In the genomic region with DNA sequence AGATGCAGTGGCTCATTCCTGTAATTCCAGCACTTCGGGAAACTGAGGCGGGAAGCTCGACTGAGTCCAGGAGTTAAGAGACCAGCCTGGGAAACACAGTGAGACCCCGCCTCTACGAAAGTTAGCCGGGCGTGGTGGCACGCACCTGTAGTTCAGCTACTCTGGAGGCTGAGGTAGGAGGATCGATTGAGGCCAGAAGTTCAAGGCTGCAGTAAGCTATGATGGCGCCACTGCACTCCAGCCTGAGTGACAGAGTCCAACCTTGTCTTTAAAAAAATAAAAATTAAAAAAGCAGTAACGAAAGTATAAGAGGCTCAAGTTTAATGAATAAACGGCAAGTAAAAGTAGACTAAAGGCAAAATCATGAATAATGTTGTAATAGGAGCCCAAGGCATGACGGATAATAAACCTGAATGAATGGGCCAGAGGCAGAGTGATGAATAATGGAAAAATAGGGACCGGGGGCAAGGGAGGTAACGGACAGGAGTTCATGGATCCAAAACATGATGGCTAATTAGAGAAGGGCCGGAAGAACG, we compare ENCODE assay signal across 8 cellular contexts. TPM values are rescaled to one million over a fixed set of nuclear protein-coding genes. Genes with fewer than 3 reads are reported as not detected.
DNase-seq lines count a peak whose midpoint lies in the region; ATAC-seq, FAIRE-seq and TF ChIP-seq lines count a peak whose summit lies in the region.

No MANE protein-coding gene starts in this region.

- no peaks in the 10 kb centered on the region for H3K9me3 Mint-ChIP-seq in mesothelial cell of epicardium

- TF ChIP-seq CTCF in heart right ventricle (IDR thresholded peaks at IDR 0.05) (no peak), cardiac fibroblast (IDR thresholded peaks at IDR 0.05; ENCODE audit: low read depth, low read length) (no peak), mesothelial cell of epicardium (IDR thresholded peaks at IDR 0.05; ENCODE audit: unreplicated experiment) (no peak), vagina (IDR thresholded peaks at IDR 0.05) (no peak)

- DNase-seq in heart right ventricle (no peak), left cardiac atrium (no peak), cardiac fibroblast (ENCODE audit: low read depth in 2 of 2) (no peak), mesothelial cell of epicardium (ENCODE audit: low spot score in 2 of 2, unreplicated experiment in 2 of 2) (no peak), vagina (ENCODE audit: extremely low spot score in 2 of 2) (no peak), NCI-H1417 treated with DMSO at 0.1 percent for 48 hours (lab: John Stamatoyannopoulos, UW) (no peak), frontal cortex (ENCODE audit: low spot score in 2 of 2) (no peak), GM03348 (ENCODE audit: low spot score) (no peak)

- ATAC-seq in heart right ventricle (no peak), left cardiac atrium (no peak)

- WGBS in heart right ventricle, 2 donors = 54 to 56% methylated on average over 17 of the region's 17 CpGs

- peaks cover 0 to 66% (median 37%) of the 10 kb centered on the region in 9 donors for H3K36me3 ChIP-seq in heart right ventricle
- peaks cover 0 to 30% of the 10 kb centered on the region in 2 donors for H3K36me3 ChIP-seq in vagina

- no peaks in the 10 kb centered on the region for H3K27me3 ChIP-seq in heart right ventricle
- no peaks in the 10 kb centered on the region for H3K27me3 ChIP-seq in vagina

- H3K4me1 Mint-ChIP-seq in mesothelial cell of epicardium = peaks cover 24% of the 10 kb centered on the region

- H3K27ac ChIP-seq in heart right ventricle (peak overlapping the region in 8 of 10 donors; percentile 81 to 98 (median 92)), vagina (peak overlapping the region; percentile 83)

- peak overlapping the region; percentile 16 to 87 (median 58) for H3K4me3 ChIP-seq in heart right ventricle
- peak overlapping the region; percentile 45 to 58 for H3K4me3 ChIP-seq in cardiac fibroblast (replicated peaks in 1 of 2; ENCODE audit: low read depth in 2 of 2, low read length in 2 of 2)
- H3K4me3 ChIP-seq in vagina = peak overlapping the region; percentile 65 to 87

- intact Hi-C loops in heart right ventricle (cut with DNase I) = loop anchor here in 5 of 10 donors (2.0 to 10.0 kb wide), 3 partner anchors 43 to 285 kb away; a partner anchor contains a TSS
- intact Hi-C loops in left cardiac atrium (cut with DNase I) = no loop called here
- intact Hi-C loops in vagina (cut with DNase I) = loop anchor here (5.0 kb wide), 2 partner anchors 202 to 287 kb away; a partner anchor contains a TSS

- H3K36me3 Mint-ChIP-seq in mesothelial cell of epicardium = peaks cover 32% of the 10 kb centered on the region

- H3K27me3 Mint-ChIP-seq in mesothelial cell of epicardium (ENCODE audit: low read depth) = no peaks in the 10 kb centered on the region

- peaks cover 13 to 28% (median 25%) of the 10 kb centered on the region in 9 donors for H3K4me1 ChIP-seq in heart right ventricle
- H3K4me1 ChIP-seq in vagina = peaks cover 29% of the 10 kb centered on the region

- H3K9me3 ChIP-seq in heart right ventricle (no peaks in the 10 kb centered on the region), vagina (no peaks in the 10 kb centered on the region)

- TF ChIP-seq POLR2A in vagina (IDR thresholded peaks at IDR 0.05) = no peak

- peak overlapping the region; percentile 93 for H3K27ac Mint-ChIP-seq in mesothelial cell of epicardium

- no peak for FAIRE-seq in frontal cortex (lab: Jason Lieb, UNC)

- peak overlapping the region; percentile 65 for H3K4me3 Mint-ChIP-seq in mesothelial cell of epicardium

RNA-seq across cellular contexts. Expression of a gene that starts 1.2 kb away (rescaled TPM):
- total RNA-seq in heart right ventricle (10 to 100 TPM; 37.8 to 66.2 (median 43.9) TPM), left cardiac atrium (10 to 100 TPM; 43.0 to 63.1 TPM), mesothelial cell of epicardium (47.7 to 49.8 TPM (median 47.8 TPM) in 3 replicates), vagina (31.4 TPM), frontal cortex (30.6 TPM)
- 10 to 100 TPM; 45.6 to 77.5 TPM for polyA plus RNA-seq in heart right ventricle

RNA-seq across cellular contexts. Expression of a gene that starts 15.7 kb away (rescaled TPM):
- total RNA-seq in heart right ventricle = 10 to 100 TPM in 9 of 10 donors, 1 to 10 TPM in 1; 6.0 to 29.5 (median 20.6) TPM
- 10 to 100 TPM; 63.6 to 77.8 TPM for polyA plus RNA-seq in heart right ventricle
- 10 to 100 TPM; 43.5 to 67.4 TPM for total RNA-seq in left cardiac atrium
- total RNA-seq in mesothelial cell of epicardium = 285 to 290 TPM (median 289 TPM) in 3 replicates
- total RNA-seq in vagina = 170 TPM
- 77.0 TPM for total RNA-seq in frontal cortex

RNA-seq across cellular contexts. Expression of a gene that starts 24.5 kb away (rescaled TPM):
- total RNA-seq in heart right ventricle = 10 to 100 TPM in 1 of 10 donors, 1 to 10 TPM in 4, not detected in 5; 1.4 to 13.5 (median 1.6) TPM
- 1 to 10 TPM; 3.6 to 5.3 TPM for polyA plus RNA-seq in heart right ventricle
- total RNA-seq in left cardiac atrium = 1 to 10 TPM; 2.7 to 4.6 TPM
- total RNA-seq in mesothelial cell of epicardium = 18.6 to 20.0 TPM (median 18.6 TPM) in 3 replicates
- total RNA-seq in vagina = 14.5 TPM
- 2.9 TPM for total RNA-seq in frontal cortex

RNA-seq across cellular contexts. Expression of a gene that starts 43.8 kb away (rescaled TPM):
- 10 to 100 TPM; 34.1 to 83.9 (median 46.5) TPM for total RNA-seq in heart right ventricle
- 10 to 100 TPM; 62.5 to 96.8 TPM for polyA plus RNA-seq in heart right ventricle
- 10 to 100 TPM; 54.0 to 94.1 TPM for total RNA-seq in left cardiac atrium
- 291 to 300 TPM (median 299 TPM) in 3 replicates for total RNA-seq in mesothelial cell of epicardium
- total RNA-seq in vagina = 72.9 TPM
- 26.1 TPM for total RNA-seq in frontal cortex

RNA-seq across cellular contexts. Expression of a gene that starts 52.1 kb away (rescaled TPM):
- not detected for total RNA-seq in heart right ventricle
- polyA plus RNA-seq in heart right ventricle = not detected
- not detected for total RNA-seq in left cardiac atrium
- not detected in 3 replicates for total RNA-seq in mesothelial cell of epicardium
- total RNA-seq in vagina = not detected
- not detected for total RNA-seq in frontal cortex
